Comparison of ENCODE assay signal across 18 cellular contexts in the genomic region with DNA sequence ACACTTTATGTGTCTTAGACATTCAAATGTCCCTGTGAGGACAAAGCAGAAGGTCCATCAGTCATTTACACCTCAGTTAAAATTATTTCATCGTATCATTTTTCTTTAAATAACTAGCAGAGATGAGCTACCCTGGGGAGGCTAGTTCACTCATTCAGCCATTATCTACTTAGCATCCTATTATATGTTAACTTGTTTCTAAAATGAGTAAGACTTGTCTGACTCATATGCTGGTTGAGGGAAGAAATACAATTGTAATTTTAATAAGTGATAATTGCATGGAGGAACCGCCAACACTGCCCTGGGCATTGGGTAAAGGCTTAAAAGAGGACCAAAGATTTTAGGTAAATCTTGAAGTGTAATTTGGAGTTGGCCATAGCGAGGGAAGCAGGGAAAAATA. TPM values are rescaled to one million over a fixed set of nuclear protein-coding genes. Genes with fewer than 3 reads are reported as not detected.
A peak's percentile ranks its signal among the peaks of the same experiment; 100 is the strongest.
DNase-seq lines count a peak whose midpoint lies in the region; ATAC-seq and TF ChIP-seq lines count a peak whose summit lies in the region.
"Had no signal": no experiment of that assay in that cellular context is flagged by ENCODE, and none has a peak within 500 bp of the region (broad histone marks: within the 10 kb centered on the region; RNA-seq: fewer than 3 reads in every experiment).

No MANE protein-coding gene starts in this region.

- H3K27ac Mint-ChIP-seq in HFFc6, result peak overlapping the region; percentile 18; the same call in 1 of the 2 replicates

- intact Hi-C loops in PC-9 (cut with micrococcal nuclease; ENCODE audit: unreplicated experiment), result no loop called here

- peak; percentile 8 for DNase-seq in HFFc6
- DNase-seq in PC-9, result no peak
- peak; percentile 33 for DNase-seq in iris pigment epithelial cell (ENCODE audit: low read depth)
- no peak for DNase-seq in midbrain (lab: John Stamatoyannopoulos, UW)
- no peak for DNase-seq in NCI-H1092 treated with DMSO at 0.1 percent for 48 hours (lab: John Stamatoyannopoulos, UW)
- no peak for DNase-seq in hypothalamus (lab: John Stamatoyannopoulos, UW)
- DNase-seq in NCI-H2081 (lab: John Stamatoyannopoulos, UW), result no peak
- DNase-seq: activated gamma-delta T cell treated with Interleukin-2 at 50 U/mL for 16 hours; DMS79 treated with DMSO at 0.1 percent for 48 hours; NCI-H1930; occipital lobe; RPMI8226; stimulated activated CD4-positive, alpha-beta T cell treated with anti-CD3 and anti-CD28 coated beads, Interleukin-2, amount 100 ng/mL, for 48 hours; stimulated activated CD8-positive, alpha-beta memory T cell treated with anti-CD3 and anti-CD28 coated beads, Interleukin-4, amount 100 ng/mL, for 48 hours; tibial artery had no signal

- H3K4me1 Mint-ChIP-seq in HFFc6 (ENCODE audit: low read depth), result peaks cover 46% of the 10 kb centered on the region

- POLR2A ChIA-PET in PC-9 (lab: Charles Lee; ENCODE audit: unreplicated experiment), result no interaction called here

- H3K27ac ChIP-seq in PC-9, result no peak overlapping the region
- H3K27ac ChIP-seq: C4-2B, coronary artery, tibial artery had no signal

- no peaks in the 10 kb centered on the region for H4K20me1 ChIP-seq in PC-9 (ENCODE audit: insufficient read depth)

- H3K4me1 ChIP-seq in PC-9 (replicated peaks; ENCODE audit: insufficient read depth), result peaks cover 13% of the 10 kb centered on the region
- H3K4me1 ChIP-seq: tibial artery had no signal

- CTCF ChIA-PET in PC-9 (lab: Charles Lee), result no interaction called here

- no peaks in the 10 kb centered on the region; the same call in 1 of the 2 replicates for H3K9me2 ChIP-seq in PC-9 (ENCODE audit: insufficient read depth)

- ATAC-seq in GM18508 (IDR thresholded peaks at IDR 0.05; ENCODE audit: insufficient read depth, unreplicated experiment), result peak; percentile 78

- no peaks in the 10 kb centered on the region for H3K36me3 ChIP-seq in PC-9 (ENCODE audit: low read depth)
- H3K36me3 ChIP-seq: tibial artery had no signal

- H3K9me3 ChIP-seq in PC-9 (ENCODE audit: insufficient read depth, low read depth), result 0 out of 2 replicates have a peak, but pooled peaks cover 1% of the 10 kb centered on the region
- H3K9me3 ChIP-seq: tibial artery had no signal

- H2AFZ ChIP-seq in PC-9, result peak overlapping the region; percentile 40; the same call in 1 of the 2 replicates

- 0 out of 2 replicates have a peak, but pooled peaks cover 4% of the 10 kb centered on the region for H3K36me3 Mint-ChIP-seq in HFFc6 (ENCODE audit: low read depth)

- no peak for TF ChIP-seq CTCF in HFFc6 (IDR thresholded peaks at IDR 0.05)
- TF ChIP-seq CTCF in PC-9 (conservative IDR thresholded peaks at IDR 0.05), result no peak

- no TSS peak for BruUV-seq in PC-9 (replicated peaks; lab: Mats Ljungman, UMichigan)

- H3K27me3 Mint-ChIP-seq in HFFc6 (ENCODE audit: insufficient read depth), result no peaks in the 10 kb centered on the region

- H3K9me3 Mint-ChIP-seq in HFFc6, result no peaks in the 10 kb centered on the region

- no peak overlapping the region for H3K4me2 ChIP-seq in PC-9

- no peaks in the 10 kb centered on the region for H3K79me2 ChIP-seq in PC-9 (ENCODE audit: low read depth)

- H3F3A ChIP-seq in PC-9 (ENCODE audit: insufficient read depth, low read depth), result no peaks in the 10 kb centered on the region

- H3K4me3 Mint-ChIP-seq in HFFc6, result no peak overlapping the region

- H3K4me3 ChIP-seq in PC-9, result no peak overlapping the region
- H3K4me3 ChIP-seq: coronary artery, tibial artery had no signal

- H3K27me3 ChIP-seq in PC-9 (ENCODE audit: insufficient read depth, low read depth), result no peaks in the 10 kb centered on the region
- H3K27me3 ChIP-seq: tibial artery had no signal

RNA-seq across cellular contexts. Expression of a gene that starts 12.4 kb away (rescaled TPM):
- total RNA-seq in HFFc6 (2021; fragmentation: NEBNext Ultra II Directional; extraction: Animal tissue kit (Norgen Biotek cat#: 25700)), result 100 to 1,000 TPM in 3 of 6 experiments, 10 to 100 TPM in 3; 92.8 to 104 (median 97.3) TPM
- 82.5 and 89.3 TPM in 2 replicates for total RNA-seq in PC-9 (2021)

Comparison
In these comparisons a context has a peak if more than half of its experiments do, and no peak if none do; other contexts are left out.
1. DNase-seq: peak in HFFc6 (single experiment) and iris pigment epithelial cell (single experiment); none in PC-9 (0 of 2), midbrain (single experiment), NCI-H1092 treated with DMSO at 0.1 percent for 48 hours (single experiment), hypothalamus (0 of 51) and NCI-H2081 (0 of 2).